ENCODE assay signal across 1 cellular context in the genomic region with DNA sequence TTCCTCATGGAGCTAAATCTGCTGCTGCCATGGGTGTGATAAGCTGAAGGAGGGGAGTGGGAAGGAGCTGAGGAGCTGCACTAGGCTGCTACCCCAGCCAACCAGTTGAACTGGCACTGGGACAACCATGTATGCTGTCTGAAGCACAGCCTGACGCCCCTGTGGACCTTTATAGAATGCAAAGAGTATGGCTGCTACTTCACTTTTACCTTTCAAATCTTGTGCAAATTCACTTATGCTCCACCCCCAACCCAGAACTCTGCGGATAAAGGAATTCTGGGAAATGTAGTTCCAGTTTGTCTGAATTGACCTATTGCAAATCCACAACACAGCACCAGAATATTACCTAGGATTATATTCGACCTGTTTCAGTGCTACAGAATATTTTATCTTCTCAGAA.
TF ChIP-seq lines count a peak whose summit lies in the region.

No MANE protein-coding gene starts in this region.

TF ChIP-seq in GM12878, 131 proteins besides CTCF, POLR2A, EP300 and RAD21:
- TF ChIP-seq SIX5 (IDR thresholded peaks at IDR 0.05; ENCODE audit: low read depth, low read length, severe bottlenecking) = peak; percentile 34
- TF ChIP-seq SP1 (IDR thresholded peaks at IDR 0.05; ENCODE audit: low read depth, low read length) = no peak
- TF ChIP-seq, protein P1, sequence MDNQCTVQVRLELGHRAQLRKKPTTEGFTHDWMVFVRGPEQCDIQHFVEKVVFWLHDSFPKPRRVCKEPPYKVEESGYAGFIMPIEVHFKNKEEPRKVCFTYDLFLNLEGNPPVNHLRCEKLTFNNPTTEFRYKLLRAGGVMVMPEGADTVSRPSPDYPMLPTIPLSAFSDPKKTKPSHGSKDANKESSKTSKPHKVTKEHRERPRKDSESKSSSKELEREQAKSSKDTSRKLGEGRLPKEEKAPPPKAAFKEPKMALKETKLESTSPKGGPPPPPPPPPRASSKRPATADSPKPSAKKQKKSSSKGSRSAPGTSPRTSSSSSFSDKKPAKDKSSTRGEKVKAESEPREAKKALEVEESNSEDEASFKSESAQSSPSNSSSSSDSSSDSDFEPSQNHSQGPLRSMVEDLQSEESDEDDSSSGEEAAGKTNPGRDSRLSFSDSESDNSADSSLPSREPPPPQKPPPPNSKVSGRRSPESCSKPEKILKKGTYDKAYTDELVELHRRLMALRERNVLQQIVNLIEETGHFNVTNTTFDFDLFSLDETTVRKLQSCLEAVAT (IDR thresholded peaks at IDR 0.05) = no peak
TF ChIP-seq in GM12878: peak in this region for 1.
